ENCODE assay signal across 28 cellular contexts in genomic region chr10:30826679-30827078, GRCh38.
"Had no signal": no experiment of that assay in that cellular context is flagged by ENCODE, and none has a peak within 500 bp of the region (broad histone marks: within the 10 kb centered on the region; RNA-seq: fewer than 3 reads in every experiment).

No MANE protein-coding gene starts in this region.

- H3K4me1 ChIP-seq: adrenal gland, gastrocnemius medialis had no signal

- ATAC-seq: activated naive CD8-positive, alpha-beta T cell treated with anti-CD3 and anti-CD28 coated beads, Interleukin-2, amount 50 U/mL, for 24 hours; activated T-cell treated with anti-CD3 and anti-CD28 coated beads, Interleukin-2, amount 50 U/mL, for 72 hours; body of pancreas; foreskin keratinocyte; gastrocnemius medialis; T-helper 17 cell had no signal

- H3K27me3 ChIP-seq: adrenal gland, esophagus muscularis mucosa had no signal

- H3K9me3 ChIP-seq: adrenal gland, body of pancreas, esophagus muscularis mucosa, gastrocnemius medialis had no signal

- DNase-seq: activated CD4-positive, alpha-beta memory T cell treated with anti-CD3 and anti-CD28 coated beads, Interleukin-2, amount 10 ng/mL, durations not matched to agents 7 days and 5 days; activated CD4-positive, alpha-beta T cell treated with anti-CD3 and anti-CD28 coated beads for 1 hour; activated CD4-positive, alpha-beta T cell treated with anti-CD3 and anti-CD28 coated beads for 4 hours; activated CD4-positive, alpha-beta T cell treated with anti-CD3 and anti-CD28 coated beads, Interleukin-2, amount 10 ng/mL, durations not matched to agents 7 days and 5 days; activated CD4-positive, alpha-beta T cell treated with anti-CD3 and anti-CD28 coated beads, Interleukin-2, amount 50 U/mL, for 4 hours; activated CD8-positive, alpha-beta memory T cell treated with anti-CD3 and anti-CD28 coated beads, Interleukin-2, amount 50 U/mL, for 48 hours; activated gamma-delta T cell; activated naive CD4-positive, alpha-beta T cell treated with Interleukin-2 at 50 U/mL for 16 hours; activated naive CD8-positive, alpha-beta T cell treated with anti-CD3 and anti-CD28 coated beads for 36 hours; activated naive CD8-positive, alpha-beta T cell treated with anti-CD3 and anti-CD28 coated beads, Interleukin-2, amount 50 U/mL, for 24 hours; activated T-cell treated with anti-CD3 and anti-CD28 coated beads for 4 hours; activated T-cell treated with anti-CD3 and anti-CD28 coated beads, Interleukin-2, amount 50 U/mL, for 24 hours; activated T-cell treated with anti-CD3 and anti-CD28 coated beads, Interleukin-2, amount 50 U/mL, for 72 hours; adrenal gland; amygdala; aorta; body of pancreas; caudate nucleus; cortex of kidney; effector CD8-positive, alpha-beta T cell; foreskin keratinocyte; gastrocnemius medialis; glutamatergic neuron; T-helper 1 cell; T-helper 17 cell; T1000 had no signal

- H3K4me3 ChIP-seq: adrenal gland, body of pancreas, esophagus muscularis mucosa, gastrocnemius medialis had no signal

- H3K36me3 ChIP-seq: adrenal gland, esophagus muscularis mucosa, gastrocnemius medialis had no signal

- H3K27ac ChIP-seq: adrenal gland, body of pancreas, esophagus muscularis mucosa, foreskin keratinocyte, gastrocnemius medialis, VCaP had no signal
